In the genomic region with DNA sequence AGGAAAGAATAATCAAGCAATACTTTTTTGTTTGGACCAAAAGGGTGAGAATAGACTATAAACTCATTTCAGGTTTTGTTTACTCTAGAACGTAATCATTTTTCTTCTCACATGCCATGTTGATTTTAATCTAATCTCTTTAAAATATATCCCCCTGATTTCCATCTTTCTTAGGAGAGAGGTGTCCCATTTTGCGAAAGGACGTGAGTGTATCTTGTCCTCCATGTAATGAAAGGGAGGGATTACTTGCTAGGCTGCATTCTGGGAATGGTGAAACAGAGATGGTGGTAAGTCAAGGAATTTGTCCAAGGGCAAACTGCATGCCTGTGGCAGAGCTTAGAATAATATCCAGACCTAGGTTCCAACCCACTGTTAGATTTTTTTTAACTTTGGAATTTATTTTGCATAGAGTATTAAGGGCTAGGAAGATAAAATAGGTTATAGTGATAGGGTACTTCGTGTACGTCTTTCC, we compare ENCODE assay signal across 8 cellular contexts. TPM values are rescaled to one million over a fixed set of nuclear protein-coding genes. Genes with fewer than 3 reads are reported as not detected.
DNase-seq lines count a peak whose midpoint lies in the region; ATAC-seq and TF ChIP-seq lines count a peak whose summit lies in the region.

No MANE protein-coding gene starts in this region.

- H3K9me3 Mint-ChIP-seq in activated CD4-positive, alpha-beta T cell treated with anti-CD3 and anti-CD28 coated beads, Interleukin-2, amount 10 ng/mL, durations not matched to agents 7 days and 5 days = no peaks in the 10 kb centered on the region
- H3K9me3 Mint-ChIP-seq in activated T-helper 1 cell treated with anti-CD3 and anti-CD28 coated beads, Interleukin-12 subunit alpha, Interleukin-12 subunit beta, Interleukin-2, Interleukin-4 antibody, amounts not matched to agents 30 ng/mL and 10 ng/mL and 1 ng/mL, durations not matched to agents 14 hours and 24 hours and 36 hours = no peaks in the 10 kb centered on the region

- H3K27me3 Mint-ChIP-seq in activated CD4-positive, alpha-beta T cell treated with anti-CD3 and anti-CD28 coated beads, Interleukin-2, amount 10 ng/mL, durations not matched to agents 7 days and 5 days = peaks cover 4% of the 10 kb centered on the region
- H3K27me3 Mint-ChIP-seq in activated T-helper 1 cell treated with anti-CD3 and anti-CD28 coated beads, Interleukin-12 subunit alpha, Interleukin-12 subunit beta, Interleukin-2, Interleukin-4 antibody, amounts not matched to agents 30 ng/mL and 10 ng/mL and 1 ng/mL, durations not matched to agents 14 hours and 24 hours and 36 hours (ENCODE audit: insufficient read depth) = peaks cover 3% of the 10 kb centered on the region

- H3K4me3 ChIP-seq in iPS-18a (ENCODE audit: low read length) (peak overlapping the region; percentile 60), testis (no peak overlapping the region)

- WGBS in testis, 2 donors = 52 to 79% methylated on average over 5 of the region's 5 CpGs

- intact Hi-C loops in activated T-helper 1 cell treated with anti-CD3 and anti-CD28 coated beads, Interleukin-12 subunit alpha, Interleukin-12 subunit beta, Interleukin-2, Interleukin-4 antibody, amounts not matched to agents 30 ng/mL and 10 ng/mL and 1 ng/mL, durations not matched to agents 14 hours and 24 hours and 36 hours (cut with micrococcal nuclease) = loop anchor here (5.0 kb wide), 1 partner anchor 286 kb away; no protein-coding TSS in a partner anchor
- intact Hi-C loops in testis (cut with DNase I; ENCODE audit: low total_unique reads) = loop anchor here (10.0 kb wide), 1 partner anchor 202 kb away; the partner anchor contains the start of gene ING1

- H3K9ac ChIP-seq in iPS-18a (ENCODE audit: low read length) = no peak overlapping the region

- POLR2A ChIA-PET in activated CD4-positive, alpha-beta T cell treated with anti-CD3 and anti-CD28 coated beads, Interleukin-2, amount 10 ng/mL, durations not matched to agents 7 days and 5 days (lab: Charles Lee) = no interaction called here
- POLR2A ChIA-PET in RWPE1 (lab: Yijun Ruan, JAX; ENCODE audit: low non-redundant PET) = no interaction called here

- no peak for TF ChIP-seq POLR2A in testis (IDR thresholded peaks at IDR 0.05)

- peaks cover 6% of the 10 kb centered on the region for H3K36me3 Mint-ChIP-seq in activated CD4-positive, alpha-beta T cell treated with anti-CD3 and anti-CD28 coated beads, Interleukin-2, amount 10 ng/mL, durations not matched to agents 7 days and 5 days (ENCODE audit: low read depth)
- peaks cover 15% of the 10 kb centered on the region for H3K36me3 Mint-ChIP-seq in activated T-helper 1 cell treated with anti-CD3 and anti-CD28 coated beads, Interleukin-12 subunit alpha, Interleukin-12 subunit beta, Interleukin-2, Interleukin-4 antibody, amounts not matched to agents 30 ng/mL and 10 ng/mL and 1 ng/mL, durations not matched to agents 14 hours and 24 hours and 36 hours (ENCODE audit: low read depth)

- no peak for DNase-seq in activated CD4-positive, alpha-beta T cell treated with anti-CD3 and anti-CD28 coated beads, Interleukin-2, amount 10 ng/mL, durations not matched to agents 7 days and 5 days
- DNase-seq in activated CD4-positive, alpha-beta T cell treated with anti-CD3 and anti-CD28 coated beads, Interleukin-2, amount 50 U/mL, for 48 hours = no peak
- no peak for DNase-seq in activated T-helper 1 cell treated with anti-CD3 and anti-CD28 coated beads, Interleukin-12 subunit alpha, Interleukin-12 subunit beta, Interleukin-2, Interleukin-4 antibody, amounts not matched to agents 30 ng/mL and 10 ng/mL and 1 ng/mL, durations not matched to agents 14 hours and 24 hours and 36 hours (ENCODE audit: low spot score)
- DNase-seq in testis = no peak
- no peak for DNase-seq in RWPE1 (ENCODE audit: low spot score)

- no peaks in the 10 kb centered on the region for H3K36me3 ChIP-seq in iPS-18a (ENCODE audit: control insufficient read depth, low read depth, low read length)
- no peaks in the 10 kb centered on the region for H3K36me3 ChIP-seq in testis (ENCODE audit: low read depth, missing control alignments)

- CTCF ChIA-PET in activated CD4-positive, alpha-beta T cell treated with anti-CD3 and anti-CD28 coated beads, Interleukin-2, amount 10 ng/mL, durations not matched to agents 7 days and 5 days (lab: Charles Lee) = no interaction called here
- CTCF ChIA-PET in RWPE1 (lab: Yijun Ruan, JAX) = interaction anchor here (0.7 kb wide), 1 partner anchor 340 kb away, joined by 3 read pairs; no protein-coding TSS in a partner anchor

- H3K4me1 Mint-ChIP-seq in activated CD4-positive, alpha-beta T cell treated with anti-CD3 and anti-CD28 coated beads, Interleukin-2, amount 10 ng/mL, durations not matched to agents 7 days and 5 days = peaks cover 41% of the 10 kb centered on the region
- H3K4me1 Mint-ChIP-seq in activated T-helper 1 cell treated with anti-CD3 and anti-CD28 coated beads, Interleukin-12 subunit alpha, Interleukin-12 subunit beta, Interleukin-2, Interleukin-4 antibody, amounts not matched to agents 30 ng/mL and 10 ng/mL and 1 ng/mL, durations not matched to agents 14 hours and 24 hours and 36 hours (ENCODE audit: low read depth) = peaks cover 58% of the 10 kb centered on the region

- H3K4me1 ChIP-seq in iPS-18a (ENCODE audit: control insufficient read depth, low read depth, low read length) = peaks cover 29% of the 10 kb centered on the region
- H3K4me1 ChIP-seq in testis = peaks cover 8% of the 10 kb centered on the region

- H3K4me3 Mint-ChIP-seq in activated CD4-positive, alpha-beta T cell treated with anti-CD3 and anti-CD28 coated beads, Interleukin-2, amount 10 ng/mL, durations not matched to agents 7 days and 5 days = peak overlapping the region; percentile 88
- peak overlapping the region; percentile 84 for H3K4me3 Mint-ChIP-seq in activated T-helper 1 cell treated with anti-CD3 and anti-CD28 coated beads, Interleukin-12 subunit alpha, Interleukin-12 subunit beta, Interleukin-2, Interleukin-4 antibody, amounts not matched to agents 30 ng/mL and 10 ng/mL and 1 ng/mL, durations not matched to agents 14 hours and 24 hours and 36 hours

- H3K9me3 ChIP-seq in iPS-18a (ENCODE audit: control insufficient read depth, low read depth, low read length) (no peaks in the 10 kb centered on the region), testis (no peaks in the 10 kb centered on the region)

- H3K27ac ChIP-seq in iPS-18a (ENCODE audit: low read length) (no peak overlapping the region), testis (peak overlapping the region; percentile 96 to 99), RWPE1 (no peak overlapping the region)

- ATAC-seq in GM18502 (IDR thresholded peaks at IDR 0.05; ENCODE audit: poor library complexity, unreplicated experiment) = no peak
- ATAC-seq in HG03457 (IDR thresholded peaks at IDR 0.05; ENCODE audit: unreplicated experiment) = no peak

- H3K27me3 ChIP-seq in iPS-18a (ENCODE audit: control insufficient read depth, insufficient read depth, low read length) = no peaks in the 10 kb centered on the region
- no peaks in the 10 kb centered on the region for H3K27me3 ChIP-seq in testis

- H3K27ac Mint-ChIP-seq in activated CD4-positive, alpha-beta T cell treated with anti-CD3 and anti-CD28 coated beads, Interleukin-2, amount 10 ng/mL, durations not matched to agents 7 days and 5 days = no peak overlapping the region
- H3K27ac Mint-ChIP-seq in activated T-helper 1 cell treated with anti-CD3 and anti-CD28 coated beads, Interleukin-12 subunit alpha, Interleukin-12 subunit beta, Interleukin-2, Interleukin-4 antibody, amounts not matched to agents 30 ng/mL and 10 ng/mL and 1 ng/mL, durations not matched to agents 14 hours and 24 hours and 36 hours = peak overlapping the region; percentile 15

- TF ChIP-seq CTCF in testis (IDR thresholded peaks at IDR 0.05) (no peak), RWPE1 (conservative IDR thresholded peaks at IDR 0.05; ENCODE audit: low read depth) (no peak)

RNA-seq across cellular contexts. Expression of gene ANKRD10, which starts 1.8 kb away (rescaled TPM):
- total RNA-seq in activated CD4-positive, alpha-beta T cell treated with anti-CD3 and anti-CD28 coated beads, Interleukin-2, amount 10 ng/mL, durations not matched to agents 7 days and 5 days = 100 to 1,000 TPM; 101 to 111 TPM
- total RNA-seq in activated T-helper 1 cell treated with anti-CD3 and anti-CD28 coated beads, Interleukin-12 subunit alpha, Interleukin-12 subunit beta, Interleukin-2, Interleukin-4 antibody, amounts not matched to agents 30 ng/mL and 10 ng/mL and 1 ng/mL, durations not matched to agents 14 hours and 24 hours and 36 hours = 163 and 176 TPM in 2 replicates
- 100 to 1,000 TPM; 132 to 180 TPM for total RNA-seq in testis
- 65.2 TPM for polyA plus RNA-seq in testis (ENCODE audit: insufficient read depth, low read depth, low replicate concordance)

Comparison
In these comparisons a context has a peak if more than half of its experiments do, and no peak if none do; other contexts are left out.
1. H3K27ac ChIP-seq: peak in testis (2 of 2); none in iPS-18a (single experiment) and RWPE1 (single experiment).